ENCODE assay signal across 25 cellular contexts in the genomic region with DNA sequence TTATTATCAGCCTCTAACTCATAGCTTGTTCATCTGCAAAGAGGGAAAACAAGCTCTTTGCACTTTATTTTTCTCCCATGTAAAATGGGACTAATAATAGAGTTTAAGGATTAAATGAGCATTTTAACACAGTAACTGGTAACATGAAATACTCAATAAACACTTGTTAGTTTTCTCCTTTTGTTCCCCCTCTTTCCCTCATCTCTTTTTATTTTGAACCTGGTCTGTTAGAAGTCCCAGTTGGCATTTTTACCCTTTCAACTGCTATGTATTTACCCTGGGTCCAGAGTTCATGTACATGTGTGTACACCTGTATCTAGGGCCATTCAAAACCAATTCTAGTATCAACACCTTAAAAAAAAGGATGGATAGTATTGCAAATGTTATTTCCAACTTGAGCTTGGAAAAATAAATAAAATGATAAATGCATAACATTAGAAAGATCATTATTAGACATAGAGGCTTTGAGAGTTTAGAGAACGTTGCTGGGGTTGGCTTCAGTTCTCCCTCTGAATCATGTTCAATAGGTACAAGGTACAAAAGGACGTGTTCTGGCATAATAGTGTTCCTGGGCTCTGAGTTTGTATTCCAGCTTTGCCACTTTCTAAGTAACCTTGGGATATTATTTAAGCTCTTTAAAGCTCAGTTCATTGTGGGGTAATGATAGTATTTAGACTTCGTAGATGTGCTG. TPM values are rescaled to one million over a fixed set of nuclear protein-coding genes. Genes with fewer than 3 reads are reported as not detected.
A peak's percentile ranks its signal among the peaks of the same experiment; 100 is the strongest.
DNase-seq lines count a peak whose midpoint lies in the region; ATAC-seq, FAIRE-seq and TF ChIP-seq lines count a peak whose summit lies in the region.
"Had no signal": no experiment of that assay in that cellular context is flagged by ENCODE, and none has a peak within 500 bp of the region (broad histone marks: within the 10 kb centered on the region; RNA-seq: fewer than 3 reads in every experiment).

No MANE protein-coding gene starts in this region.

- ATAC-seq in K562 (no peak), HepG2 (peak; percentile 90)
- ATAC-seq: CD8-positive, alpha-beta T cell; Panc1 had no signal

- no peaks in the 10 kb centered on the region for H3K36me3 Mint-ChIP-seq in neural progenitor cell

- TF ChIP-seq POLR2A in K562 (conservative IDR thresholded peaks at IDR 0.05), result no peak
- no peak for TF ChIP-seq POLR2A in HepG2 (IDR thresholded peaks at IDR 0.05; ENCODE audit: insufficient read depth in 1 of 2, low read depth in 2 of 2, low read length in 2 of 2)
- TF ChIP-seq POLR2A in transverse colon (IDR thresholded peaks at IDR 0.05), result no peak

- TF ChIP-seq CTCF in K562 (IDR thresholded peaks at IDR 0.05 in 2 of 3, conservative IDR thresholded peaks at IDR 0.05 in 1 of 3; ENCODE audit: insufficient read depth in 2 of 3, low read depth in 1 of 3, low read length in 3 of 3) (no peak), HepG2 (CRISPR knock-in tag; IDR thresholded peaks at IDR 0.05) (no peak), transverse colon (IDR thresholded peaks at IDR 0.05) (no peak), neural progenitor cell (IDR thresholded peaks at IDR 0.05) (no peak)

- H3K9ac ChIP-seq in K562 (ENCODE audit: insufficient read depth in 1 of 2, low read depth in 2 of 2, low read length in 2 of 2) (no peak overlapping the region), HepG2 (ENCODE audit: insufficient read depth, low read depth, low read length) (peak overlapping the region; percentile 71), neural progenitor cell (no peak overlapping the region)

- intact Hi-C loops in K562 (cut with micrococcal nuclease) (no loop called here), HepG2 (cut with micrococcal nuclease; ENCODE audit: unreplicated experiment) (loop anchor here (2.0 to 5.0 kb wide), 3 partner anchors 40 to 118 kb away; partner anchors contain the start of gene PELI1), transverse colon (cut with DNase I; ENCODE audit: low total_unique reads) (no loop called here)

- H3K36me3 ChIP-seq in K562 (ENCODE audit: control insufficient read depth, insufficient read depth, low read length) (no peaks in the 10 kb centered on the region; the same call in 2 of the 3 replicates), HepG2 (replicated peaks in 1 of 2; ENCODE audit: control insufficient read depth in 1 of 2, insufficient read depth in 2 of 2, low read length in 2 of 2) (no peaks in the 10 kb centered on the region), transverse colon (no peaks in the 10 kb centered on the region), neural progenitor cell (no peaks in the 10 kb centered on the region)

- H3K9me1 ChIP-seq in K562 (ENCODE audit: control insufficient read depth, insufficient read depth, low read length), result no peaks in the 10 kb centered on the region

- peak overlapping the region; percentile 38; the same call in 1 of the 2 replicates for H2AFZ ChIP-seq in K562 (ENCODE audit: low read depth, low read length)
- H2AFZ ChIP-seq in HepG2 (ENCODE audit: low read length), result no peak overlapping the region
- no peak overlapping the region for H2AFZ ChIP-seq in neural progenitor cell (replicated peaks)

- no TSS peak for BruUV-seq in K562 (replicated peaks; lab: Mats Ljungman, UMichigan)
- no TSS peak for BruUV-seq in HepG2 (replicated peaks; lab: Mats Ljungman, UMichigan)

- H3K4me1 Mint-ChIP-seq in neural progenitor cell, result peaks cover 22% of the 10 kb centered on the region

- CTCF ChIA-PET in K562 (lab: Yijun Ruan, JAX; ENCODE audit: low intra/inter-chr PET ratio), result no interaction called here
- CTCF ChIA-PET in HepG2 (lab: Yijun Ruan, JAX; ENCODE audit: low intra/inter-chr PET ratio, low total read pairs), result no interaction called here

- TF ChIP-seq EP300 in K562 (IDR thresholded peaks at IDR 0.05; ENCODE audit: low read length) (no peak), HepG2 (IDR thresholded peaks at IDR 0.05; ENCODE audit: low read depth in 2 of 2, low read length in 2 of 2) (peak; percentile 30 to 83; a peak in 2 of 4 replicates), HepG2 (CRISPR knock-in tag; IDR thresholded peaks at IDR 0.05; ENCODE audit: borderline replicate concordance) (peak; percentile 72), transverse colon (IDR thresholded peaks at IDR 0.05; ENCODE audit: low read depth) (no peak)

- POLR2A ChIA-PET in K562 (lab: Yijun Ruan, JAX), result interaction anchor here (0.8 to 1.6 kb wide), 2 partner anchors 8 to 117 kb away, joined by 3 read pairs; no protein-coding TSS in a partner anchor
- POLR2A ChIA-PET in HepG2 (lab: Yijun Ruan, JAX), result interaction anchor here (0.7 to 2.1 kb wide), 14 partner anchors 9 to 628 kb away, joined by 3 to 12 read pairs (median 6); partner anchors contain the start of gene UGP2

- H3K4me2 ChIP-seq in K562 (ENCODE audit: insufficient read depth, low read length) (no peak overlapping the region), HepG2 (ENCODE audit: low read depth, low read length) (peak overlapping the region; percentile 97), neural progenitor cell (no peak overlapping the region)

- H3K27me3 Mint-ChIP-seq in neural progenitor cell (ENCODE audit: insufficient read depth, low read depth), result peaks cover 9% of the 10 kb centered on the region
- H3K27me3 Mint-ChIP-seq: B cell had no signal

- TF ChIP-seq RAD21 in K562 (CRISPR knock-in tag; conservative IDR thresholded peaks at IDR 0.05 in 1 of 2, IDR thresholded peaks at IDR 0.05 in 1 of 2) (no peak), HepG2 (CRISPR knock-in tag; IDR thresholded peaks at IDR 0.05) (peak; percentile 27; the same call in 1 of the 2 replicates)

- no peak overlapping the region for H3K27ac ChIP-seq in K562 (ENCODE audit: extremely low read depth, low read depth, low read length)
- H3K27ac ChIP-seq in HepG2 (ENCODE audit: extremely low read length, insufficient read depth, low read length), result peak overlapping the region; percentile 93
- H3K27ac ChIP-seq in transverse colon, result peak overlapping the region in 3 of 4 donors; percentile 24 to 34 (median 28)
- H3K27ac ChIP-seq in neural progenitor cell, result no peak overlapping the region
- H3K27ac ChIP-seq: 22Rv1, C4-2B, SK-N-MC had no signal

- H3K79me2 ChIP-seq in K562 (ENCODE audit: control insufficient read depth, insufficient read depth, low read length) (peaks cover 5% of the 10 kb centered on the region; the same call in 2 of the 3 replicates), HepG2 (ENCODE audit: insufficient read depth, low read length) (peaks cover 11% of the 10 kb centered on the region), neural progenitor cell (ENCODE audit: low read depth) (no peaks in the 10 kb centered on the region)

- peaks cover 20% of the 10 kb centered on the region for H3F3A ChIP-seq in neural progenitor cell (ENCODE audit: low read depth)

- H3K9me3 ChIP-seq in K562 (replicated peaks; ENCODE audit: control insufficient read depth, insufficient read depth, low read depth, low read length) (no peaks in the 10 kb centered on the region), HepG2 (ENCODE audit: low read length) (no peaks in the 10 kb centered on the region), transverse colon (no peaks in the 10 kb centered on the region), neural progenitor cell (ENCODE audit: low read depth) (no peaks in the 10 kb centered on the region)

- H3K4me3 ChIP-seq in K562, result no peak overlapping the region
- H3K4me3 ChIP-seq in HepG2 (replicated peaks in 1 of 3; ENCODE audit: insufficient read depth in 1 of 3, low read depth in 2 of 3, low read length in 3 of 3), result peak overlapping the region; percentile 27 to 59 (median 33); a peak in 3 of 6 replicates
- no peak overlapping the region for H3K4me3 ChIP-seq in transverse colon
- no peak overlapping the region for H3K4me3 ChIP-seq in neural progenitor cell
- H3K4me3 ChIP-seq: SK-N-MC had no signal

- H3K27ac Mint-ChIP-seq in neural progenitor cell, result no peak overlapping the region
- H3K27ac Mint-ChIP-seq: B cell; CD8-positive, alpha-beta T cell; H9 had no signal

- FAIRE-seq in K562 (lab: Jason Lieb, UNC) (no peak), HepG2 (lab: Jason Lieb, UNC) (peak; percentile 66)
- FAIRE-seq: HTR-8/SVneo had no signal

- H4K20me1 ChIP-seq in K562 (replicated peaks; ENCODE audit: control insufficient read depth, insufficient read depth, low read length) (no peaks in the 10 kb centered on the region), HepG2 (ENCODE audit: insufficient read depth, low read length) (no peaks in the 10 kb centered on the region), neural progenitor cell (ENCODE audit: low read depth) (no peaks in the 10 kb centered on the region)

- H3K9me3 Mint-ChIP-seq in neural progenitor cell, result no peaks in the 10 kb centered on the region
- H3K9me3 Mint-ChIP-seq: CD8-positive, alpha-beta T cell had no signal

- H3K4me3 Mint-ChIP-seq in neural progenitor cell, result no peak overlapping the region
- H3K4me3 Mint-ChIP-seq: B cell; CD8-positive, alpha-beta T cell; H9 had no signal

- DNase-seq in NCI-H146 (lab: John Stamatoyannopoulos, UW) (peak; percentile 28), NCI-H146 treated with DMSO at 0.1 percent for 48 hours (lab: John Stamatoyannopoulos, UW; ENCODE audit: unreplicated experiment) (no peak), K562 (ENCODE audit: extremely low read depth in 1 of 4, low spot score in 3 of 4) (no peak), HepG2 (ENCODE audit: low spot score) (peak; percentile 94), transverse colon (no peak), neural progenitor cell (ENCODE audit: low spot score) (no peak), SHP77 (lab: John Stamatoyannopoulos, UW) (no peak), SW 1271 (lab: John Stamatoyannopoulos, UW) (no peak)
- DNase-seq: CD8-positive, alpha-beta T cell; DMS 273 treated with DMSO at 0.1 percent for 48 hours; DND-41; KG1; NCI-H1092 treated with DMSO at 0.1 percent for 48 hours; NCI-H1436; NCI-H1930; NCI-H2107; NCI-H526 treated with DMSO at 0.1 percent for 48 hours; SIG-M5 had no signal

- no peaks in the 10 kb centered on the region for H3K27me3 ChIP-seq in K562 (ENCODE audit: control insufficient read depth in 2 of 2, insufficient read depth in 2 of 2, low read length in 2 of 2)
- H3K27me3 ChIP-seq in HepG2 (ENCODE audit: control insufficient read depth in 1 of 2, insufficient read depth in 2 of 2, low read length in 2 of 2), result no peaks in the 10 kb centered on the region
- no peaks in the 10 kb centered on the region for H3K27me3 ChIP-seq in transverse colon
- H3K27me3 ChIP-seq in neural progenitor cell, result no peaks in the 10 kb centered on the region

- WGBS in K562 (ENCODE audit: insufficient coverage, low coverage, missing lambda C conversion rate), result 39% methylated on average over 3 of the region's 3 CpGs
- 0% methylated on average over 3 of the region's 3 CpGs for WGBS in HepG2 (ENCODE audit: low lambda C conversion rate)
- WGBS in transverse colon (ENCODE audit: low coverage in 1 of 2), 2 donors, result 72 to 75% methylated on average over 3 of the region's 3 CpGs

- H3K4me1 ChIP-seq in K562 (replicated peaks in 1 of 2; ENCODE audit: control insufficient read depth in 2 of 2, insufficient read depth in 2 of 2, low read length in 2 of 2) (peaks cover 6 to 8% of the 10 kb centered on the region in 2 experiments; a peak in 4 of 5 replicates), HepG2 (ENCODE audit: insufficient read depth, low read length) (peaks cover 78% of the 10 kb centered on the region), transverse colon (peaks cover 14 to 45% (median 19%) of the 10 kb centered on the region in 4 donors), neural progenitor cell (peaks cover 20% of the 10 kb centered on the region)

- in situ Hi-C loops in K562 (cut with MboI), result no loop called here
- in situ Hi-C loops in HepG2 (cut with HindIII; ENCODE audit: extremely low pct_ligation_motif_present, low pct_unique_long_range_greater_than_20kb), result no loop called here
- in situ Hi-C loops in transverse colon (cut with MboI; ENCODE audit: low pct_ligation_motif_present in 1 of 4, low pct_unique_long_range_greater_than_20kb in 1 of 4, low sequenced_read_pairs in 3 of 4), result no loop called here

RNA-seq across cellular contexts. Expression of gene VPS54, which starts 5.2 kb away (rescaled TPM):
- 11.5 and 34.9 TPM in 2 replicates for total RNA-seq in K562 (2011; cell fraction: chromatin; rRNA removed; ENCODE audit: low replicate concordance)
- 4.5 and 6.2 TPM in 2 replicates for total RNA-seq in K562 (2011; cell fraction: nucleolus; rRNA removed)
- 10.6 and 14.9 TPM in 2 replicates for total RNA-seq in K562 (2011; cell fraction: nucleoplasm; rRNA removed)
- 11.9 and 12.3 TPM in 2 replicates for total RNA-seq in K562 (2014; rRNA removed)
- total RNA-seq in K562 (2014; rRNA removed; fragmentation: Illumina TruSeq; extraction: Trizol), result 23.2 and 27.2 TPM in 2 replicates
- total RNA-seq in K562 (2015; rRNA removed; fragmentation: Illumina TruSeq; extraction: Trizol), result 20.5 and 21.4 TPM in 2 replicates
- total RNA-seq in K562 (2021), result 11.1 and 13.1 TPM in 2 replicates
- 19.0 and 20.8 TPM in 2 replicates for polyA plus RNA-seq in K562 (2011; rRNA removed)
- polyA plus RNA-seq in K562 (2011; cell fraction: cytosol; rRNA removed), result 3.0 and 6.9 TPM in 2 replicates
- 9.3 and 17.6 TPM in 2 replicates for polyA plus RNA-seq in K562 (2011; cell fraction: nucleus; rRNA removed)
- polyA plus RNA-seq in K562 (2012), result 11.5 and 19.7 TPM in 2 replicates
- polyA plus RNA-seq in K562 (2014; fragmentation: Illumina TruSeq; extraction: Trizol), result 13.8 and 15.6 TPM in 2 replicates
- polyA plus RNA-seq in K562 (2014; fragmentation: Nextera tagmentation; extraction: Ambion mirVana), result 1 to 10 TPM; 4.9 to 6.1 TPM
- polyA plus RNA-seq in K562 (2014; rRNA removed), result 13.2 and 15.0 TPM in 2 replicates
- polyA minus RNA-seq in K562 (2011; rRNA and poly(A)+ RNA removed), result 29.0 and 41.4 TPM in 2 replicates
- polyA minus RNA-seq in K562 (2011; cell fraction: cytosol; rRNA and poly(A)+ RNA removed), result 8.3 and 10.3 TPM in 2 replicates
- polyA minus RNA-seq in K562 (2011; cell fraction: nucleus; rRNA and poly(A)+ RNA removed), result 9.7 and 21.3 TPM in 2 replicates
- 64.7 and 75.4 TPM in 2 replicates for total RNA-seq in HepG2 (2016; rRNA removed; fragmentation: Illumina TruSeq; extraction: Trizol)
- 23.8 and 25.8 TPM in 2 replicates for total RNA-seq in HepG2 (2016; cell fraction: cytosol; rRNA removed; fragmentation: Illumina TruSeq; extraction: Trizol; ENCODE audit: low read depth)
- 63.0 and 68.2 TPM in 2 replicates for total RNA-seq in HepG2 (2016; cell fraction: insoluble cytoplasmic fraction; rRNA removed; fragmentation: Illumina TruSeq; extraction: Trizol)
- 73.0 and 83.1 TPM in 2 replicates for total RNA-seq in HepG2 (2016; cell fraction: membrane; rRNA removed; fragmentation: Illumina TruSeq; extraction: Trizol)
- 56.5 and 65.0 TPM in 2 replicates for total RNA-seq in HepG2 (2016; cell fraction: nucleus; rRNA removed; fragmentation: Illumina TruSeq; extraction: Trizol)
- polyA plus RNA-seq in HepG2 (2011; rRNA removed), result 66.7 and 77.5 TPM in 2 replicates
- polyA plus RNA-seq in HepG2 (2011; cell fraction: cytosol; rRNA removed), result 24.3 and 39.3 TPM in 2 replicates
- 45.4 and 50.4 TPM in 2 replicates for polyA plus RNA-seq in HepG2 (2011; cell fraction: nucleus; rRNA removed)
- polyA plus RNA-seq in HepG2 (2012), result 75.2 and 93.6 TPM in 2 replicates
- 9.0 and 9.6 TPM in 2 replicates for polyA plus RNA-seq in HepG2 (2016; cell fraction: cytosol; fragmentation: Illumina TruSeq; extraction: Trizol; ENCODE audit: low read depth)
- polyA plus RNA-seq in HepG2 (2016; cell fraction: insoluble cytoplasmic fraction; fragmentation: Illumina TruSeq; extraction: Trizol; ENCODE audit: low read depth), result 54.6 and 54.7 TPM in 2 replicates
- 35.4 and 35.8 TPM in 2 replicates for polyA plus RNA-seq in HepG2 (2016; cell fraction: membrane; fragmentation: Illumina TruSeq; extraction: Trizol; ENCODE audit: low read depth)
- 77.5 and 83.9 TPM in 2 replicates for polyA plus RNA-seq in HepG2 (2016; cell fraction: nucleus; fragmentation: Illumina TruSeq; extraction: Trizol; ENCODE audit: insufficient read depth, low read depth)
- polyA minus RNA-seq in HepG2 (2011; rRNA and poly(A)+ RNA removed; ENCODE audit: low replicate concordance), result 7.4 and 30.0 TPM in 2 replicates
- polyA minus RNA-seq in HepG2 (2011; cell fraction: cytosol; rRNA and poly(A)+ RNA removed), result 58.1 and 59.1 TPM in 2 replicates
- polyA minus RNA-seq in HepG2 (2011; cell fraction: nucleus; rRNA and poly(A)+ RNA removed), result 143 and 153 TPM in 2 replicates
- total RNA-seq in transverse colon, result 10 to 100 TPM in 3 of 4 donors, 1 to 10 TPM in 1; 4.1 to 27.6 (median 18.6) TPM
- 33.0 and 44.3 TPM in 2 replicates for total RNA-seq in neural progenitor cell (ENCODE audit: low replicate concordance)

Comparison
In these comparisons a context has a peak if more than half of its experiments do, and no peak if none do; other contexts are left out.
1. DNase-seq: peak in NCI-H146 (single experiment) and HepG2 (single experiment); none in NCI-H146 treated with DMSO at 0.1 percent for 48 hours (single experiment), K562 (0 of 4), transverse colon (single experiment), neural progenitor cell (single experiment), SHP77 (0 of 2) and SW 1271 (0 of 2).
2. H3K27ac ChIP-seq: peak in HepG2 (single experiment) and transverse colon (3 of 4); none in K562 (single experiment) and neural progenitor cell (single experiment).
3. H3K4me3 ChIP-seq: peak in HepG2 (3 of 3); none in K562 (single experiment), transverse colon (0 of 4) and neural progenitor cell (single experiment).